8 cellular contexts compared by ENCODE assay signal in the genomic region with DNA sequence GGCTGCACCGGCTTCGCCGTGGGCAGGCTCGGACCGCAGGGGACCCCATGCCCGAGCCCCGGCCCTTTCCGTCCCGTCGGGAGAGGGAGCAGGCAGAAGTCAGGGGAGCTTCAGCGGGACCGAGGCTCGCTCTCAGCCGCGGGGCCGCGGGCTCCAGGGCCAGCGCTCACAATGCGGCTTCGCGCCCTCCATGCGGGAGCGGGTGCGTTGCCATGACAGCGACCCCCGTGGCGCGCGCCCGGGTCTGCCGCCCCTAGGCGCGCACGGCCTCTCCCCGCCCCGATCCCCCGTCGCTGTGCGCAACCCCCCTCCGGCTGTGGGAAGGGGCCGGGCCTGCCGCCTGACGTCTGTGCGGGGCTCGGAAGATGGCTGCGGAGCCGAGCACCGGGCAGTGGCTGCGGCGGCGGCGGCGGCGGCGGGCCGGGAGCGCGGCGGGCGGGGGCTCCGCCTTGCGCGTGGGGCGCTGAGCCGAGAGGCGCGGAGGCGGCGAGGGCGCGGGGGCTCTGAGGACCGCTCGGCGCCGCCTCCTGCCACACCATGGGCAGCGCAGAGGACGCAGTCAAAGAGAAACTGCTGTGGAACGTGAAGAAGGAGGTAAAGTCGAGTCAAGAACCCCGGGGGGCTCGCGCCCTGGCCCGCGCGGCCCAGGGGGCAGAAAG. TPM values are rescaled to one million over a fixed set of nuclear protein-coding genes. Genes with fewer than 3 reads are reported as not detected.
A peak's percentile ranks its signal among the peaks of the same experiment; 100 is the strongest.
DNase-seq lines count a peak whose midpoint lies in the region; ATAC-seq, FAIRE-seq and TF ChIP-seq lines count a peak whose summit lies in the region.

SGSM2 (plus strand) TSS at position 350 of the 659 bp plus-strand sequence; CDS start at position 538, 188 bp downstream.

- peak within 1 kb of the TSS; percentile 97 for H3K4me3 Mint-ChIP-seq in activated naive CD4-positive, alpha-beta T cell treated with anti-CD3 and anti-CD28 coated beads, Interleukin-2, amount 10 ng/mL, durations not matched to agents 7 days and 5 days

- H3K4me1 ChIP-seq in testis = peaks cover 11% of the 10 kb centered on the region

- WGBS in testis, 2 donors = 0% methylated on average over 12 to 62 of the region's 85 CpGs

- peaks cover 13% of the 10 kb centered on the region for H3K36me3 Mint-ChIP-seq in activated naive CD4-positive, alpha-beta T cell treated with anti-CD3 and anti-CD28 coated beads, Interleukin-2, amount 10 ng/mL, durations not matched to agents 7 days and 5 days

- peaks cover 36% of the 10 kb centered on the region for H3K4me1 Mint-ChIP-seq in activated naive CD4-positive, alpha-beta T cell treated with anti-CD3 and anti-CD28 coated beads, Interleukin-2, amount 10 ng/mL, durations not matched to agents 7 days and 5 days

- CTCF ChIA-PET in activated naive CD4-positive, alpha-beta T cell treated with anti-CD3 and anti-CD28 coated beads, Interleukin-2, amount 10 ng/mL, durations not matched to agents 7 days and 5 days (lab: Charles Lee) = interaction anchor here (1.0 to 2.8 kb wide), 9 partner anchors 11 to 616 kb away, joined by 3 to 15 read pairs (median 4); partner anchors contain the start of gene HIC1

- peak within 1 kb of the TSS; percentile 56 for H3K4me3 ChIP-seq in HL-60 (replicated peaks; ENCODE audit: insufficient read depth, low read length)
- peak within 1 kb of the TSS; percentile 83 to 85 for H3K4me3 ChIP-seq in testis

- peak within 1 kb of the TSS; percentile 96 for H3K27ac Mint-ChIP-seq in activated naive CD4-positive, alpha-beta T cell treated with anti-CD3 and anti-CD28 coated beads, Interleukin-2, amount 10 ng/mL, durations not matched to agents 7 days and 5 days

- FAIRE-seq in GM12891 (lab: Jason Lieb, UNC) = no peak

- in situ Hi-C loops in SK-MEL-5 (cut with HindIII; ENCODE audit: low pct_unique_long_range_greater_than_20kb, low sequenced_read_pairs) = no loop called here

- TF ChIP-seq POLR2A in GM12891 (IDR thresholded peaks at IDR 0.05; ENCODE audit: low read depth, low read length) = no peak
- TF ChIP-seq POLR2A in testis (IDR thresholded peaks at IDR 0.05) = no peak

- no peak for TF ChIP-seq CTCF in HL-60 (IDR thresholded peaks at IDR 0.05; ENCODE audit: insufficient read depth, low read length)
- no peak for TF ChIP-seq CTCF in testis (IDR thresholded peaks at IDR 0.05)

- H3K27me3 Mint-ChIP-seq in activated naive CD4-positive, alpha-beta T cell treated with anti-CD3 and anti-CD28 coated beads, Interleukin-2, amount 10 ng/mL, durations not matched to agents 7 days and 5 days = no peaks in the 10 kb centered on the region

- H3K9me3 ChIP-seq in testis = no peaks in the 10 kb centered on the region

- H3K27ac ChIP-seq in HL-60 (replicated peaks) (peak within 1 kb of the TSS; percentile 85), testis (peak within 1 kb of the TSS; percentile 79 to 84)

- no peaks in the 10 kb centered on the region for H3K36me3 ChIP-seq in testis (ENCODE audit: low read depth, missing control alignments)

- DNase-seq in GM12891 (ENCODE audit: insufficient read length, low spot score) (peak; percentile 81), HL-60 (ENCODE audit: low read depth in 1 of 2, low spot score in 1 of 2) (peak in 1 of 2 experiments; percentile 14), SK-MEL-5 (ENCODE audit: low read depth, low spot score) (peak; percentile 68), germinal center (ENCODE audit: low spot score) (peak; percentile 74), nucleus accumbens (lab: John Stamatoyannopoulos, UW) (peak in 50 of 56 donors; percentile 14 to 81 (median 48)), testis (peak; percentile 55)
- DNase-seq in activated naive CD4-positive, alpha-beta T cell treated with anti-CD3 and anti-CD28 coated beads, Interleukin-2, amount 10 ng/mL, durations not matched to agents 7 days and 5 days = peak; percentile 83

- intact Hi-C loops in testis (cut with DNase I; ENCODE audit: low total_unique reads) = no loop called here

- ATAC-seq in GM19467 (IDR thresholded peaks at IDR 0.05; ENCODE audit: unreplicated experiment) = no peak

- H3K9me3 Mint-ChIP-seq in activated naive CD4-positive, alpha-beta T cell treated with anti-CD3 and anti-CD28 coated beads, Interleukin-2, amount 10 ng/mL, durations not matched to agents 7 days and 5 days = no peaks in the 10 kb centered on the region

- H3K27me3 ChIP-seq in HL-60 (ENCODE audit: insufficient read depth, poor library complexity, severe bottlenecking) (no peaks in the 10 kb centered on the region), testis (no peaks in the 10 kb centered on the region)

TF ChIP-seq in GM12891, 5 proteins besides CTCF, POLR2A, EP300 and RAD21:
- TF ChIP-seq PAX5 (IDR thresholded peaks at IDR 0.05; ENCODE audit: insufficient read depth, low read length, severe bottlenecking) (no peak), TAF1 (IDR thresholded peaks at IDR 0.05; ENCODE audit: low read depth, low read length) (no peak), POU2F2 (IDR thresholded peaks at IDR 0.05; ENCODE audit: low read depth, low read length) (no peak), SPI1 (IDR thresholded peaks at IDR 0.05; ENCODE audit: low read depth, low read length) (no peak), POLR2AphosphoS5 (IDR thresholded peaks at IDR 0.05; ENCODE audit: low read depth, low read length) (no peak)
TF ChIP-seq in GM12891: peak in this region for 0.

RNA-seq across cellular contexts. Expression of gene SGSM2, which starts in this region (rescaled TPM):
- polyA plus RNA-seq in GM12891 (2012; ENCODE audit: low read depth, missing spikeins) = 35.4 TPM
- total RNA-seq in SK-MEL-5 (2014; rRNA removed; shearing (Covaris generic)) = 32.3 and 33.5 TPM in 2 replicates
- polyA plus RNA-seq in SK-MEL-5 (2015; cell fraction: cytosol; rRNA removed) = 24.5 and 28.8 TPM in 2 replicates
- polyA plus RNA-seq in SK-MEL-5 (2015; cell fraction: nucleus; rRNA removed) = 359 and 365 TPM in 2 replicates
- 10 to 100 TPM; 80.5 to 88.9 TPM for total RNA-seq in testis
- 54.1 TPM for polyA plus RNA-seq in testis (ENCODE audit: insufficient read depth, low read depth, low replicate concordance)
